ENCODE assay signal across 38 cellular contexts in the genomic region with DNA sequence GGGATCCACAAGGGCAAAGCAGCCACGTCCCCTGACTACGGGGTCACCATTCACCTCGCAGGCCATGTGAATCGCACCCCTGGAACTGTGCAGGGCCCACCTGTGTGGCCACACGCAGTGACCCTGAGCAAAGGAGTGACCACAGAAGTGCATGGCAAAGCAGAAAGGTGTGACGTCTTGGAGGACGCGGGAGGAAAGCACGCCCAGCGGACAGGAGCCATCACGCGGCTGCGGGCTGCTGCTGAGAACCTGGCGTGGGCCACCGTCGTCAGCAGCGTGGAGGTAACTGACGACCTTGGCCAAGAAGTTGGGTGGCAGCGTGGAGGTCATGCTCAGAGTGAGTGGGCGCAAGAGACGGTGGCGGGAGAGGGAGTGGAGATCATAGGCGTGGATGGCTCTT.
"Had no signal": no experiment of that assay in that cellular context is flagged by ENCODE, and none has a peak within 500 bp of the region (broad histone marks: within the 10 kb centered on the region; RNA-seq: fewer than 3 reads in every experiment).

No MANE protein-coding gene starts in this region.

- H3K4me3 Mint-ChIP-seq: activated B cell treated with CpG ODN at 0.5 μM for 24 hours; activated CD4-positive, alpha-beta memory T cell treated with anti-CD3 and anti-CD28 coated beads for 36 hours; activated CD4-positive, alpha-beta T cell treated with anti-CD3 and anti-CD28 coated beads, Interleukin-2, amount 10 ng/mL, durations not matched to agents 24 days and 14 days; activated CD8-positive, alpha-beta T cell treated with anti-CD3 and anti-CD28 coated beads for 36 hours; activated naive CD4-positive, alpha-beta T cell treated with anti-CD3 and anti-CD28 coated beads for 36 hours; activated naive CD8-positive, alpha-beta T cell treated with anti-CD3 and anti-CD28 coated beads for 36 hours; activated T-cell treated with anti-CD3 and anti-CD28 coated beads, Interleukin-2, amount 50 U/mL, for 4 hours; activated T-cell treated with anti-CD3 and anti-CD28 coated beads, Interleukin-2, amount 50 U/mL, for 72 hours; activated T-helper 1 cell treated with anti-CD3 and anti-CD28 coated beads, Interleukin-12 subunit alpha, Interleukin-12 subunit beta, Interleukin-2, Interleukin-4 antibody, amounts not matched to agents 30 ng/mL and 10 ng/mL and 1 ng/mL, durations not matched to agents 14 hours and 24 hours and 36 hours; activated T-helper 17 cell treated with anti-CD3 and anti-CD28 coated beads, Interleukin-2, amount 50 U/mL, for 72 hours; brain; central memory CD8-positive, alpha-beta T cell; T-helper 1 cell treated with Interleukin-12 subunit alpha and Interleukin-12 subunit beta and Interleukin-4 antibody, amounts not matched to agents 30 μg/mL and 1 μg/mL, for 36 hours; T-helper 2 cell treated with Interferon-gamma antibody and Interleukin-4, amounts not matched to agents 5 μg/mL and 100 μg/mL, for 36 hours had no signal

- DNase-seq: activated B cell treated with CpG ODN at 0.5 μM for 24 hours; activated CD4-positive, alpha-beta memory T cell treated with anti-CD3 and anti-CD28 coated beads for 36 hours; activated CD4-positive, alpha-beta T cell treated with anti-CD3 and anti-CD28 coated beads for 4 hours; activated CD4-positive, alpha-beta T cell treated with anti-CD3 and anti-CD28 coated beads, Interleukin-2, amount 10 ng/mL, durations not matched to agents 24 days and 14 days; activated CD4-positive, alpha-beta T cell treated with anti-CD3 and anti-CD28 coated beads, Interleukin-2, amount 50 U/mL, for 1 hour; activated CD4-positive, alpha-beta T cell treated with anti-CD3 and anti-CD28 coated beads, Interleukin-2, amount 50 U/mL, for 4 hours; activated CD4-positive, CD25-positive, alpha-beta regulatory T cell treated with anti-CD3 and anti-CD28 coated beads, Interleukin-2, amount 50 U/mL, for 72 hours; activated CD8-positive, alpha-beta memory T cell treated with anti-CD3 and anti-CD28 coated beads, Interleukin-2, amount 50 U/mL, for 4 hours; activated CD8-positive, alpha-beta T cell treated with anti-CD3 and anti-CD28 coated beads for 36 hours; activated effector memory CD4-positive, alpha-beta T cell treated with anti-CD3 and anti-CD28 coated beads, Interleukin-2, amount 50 U/mL, for 16 hours; activated gamma-delta T cell treated with Interleukin-2 at 50 U/mL for 16 hours; activated naive CD4-positive, alpha-beta T cell; activated naive CD4-positive, alpha-beta T cell treated with anti-CD3 and anti-CD28 coated beads for 36 hours; activated naive CD4-positive, alpha-beta T cell treated with anti-CD3 and anti-CD28 coated beads, Interleukin-2, amount 50 U/mL, for 16 hours; activated naive CD8-positive, alpha-beta T cell treated with anti-CD3 and anti-CD28 coated beads for 36 hours; activated T-cell treated with anti-CD3 and anti-CD28 coated beads for 4 hours; activated T-cell treated with anti-CD3 and anti-CD28 coated beads, Interleukin-2, amount 50 U/mL, for 1 hour; activated T-cell treated with anti-CD3 and anti-CD28 coated beads, Interleukin-2, amount 50 U/mL, for 4 hours; activated T-cell treated with anti-CD3 and anti-CD28 coated beads, Interleukin-2, amount 50 U/mL, for 72 hours; adrenal gland; amniotic stem cell; caudate nucleus; cerebellar nuclear complex; T-helper 1 cell; T-helper 2 cell; T-helper 9 cell had no signal

- H3K4me3 ChIP-seq: adrenal gland, ascending aorta, cardiac muscle cell had no signal

- H3K27me3 Mint-ChIP-seq: activated CD4-positive, alpha-beta T cell treated with anti-CD3 and anti-CD28 coated beads, Interleukin-2, amount 10 ng/mL, durations not matched to agents 24 days and 14 days; activated naive CD8-positive, alpha-beta T cell treated with anti-CD3 and anti-CD28 coated beads for 36 hours had no signal

- H3K36me3 ChIP-seq: adrenal gland, ascending aorta, cardiac muscle cell had no signal

- H3K9me3 Mint-ChIP-seq: activated B cell treated with CpG ODN at 0.5 μM for 24 hours; activated CD4-positive, alpha-beta memory T cell treated with anti-CD3 and anti-CD28 coated beads for 36 hours; activated CD4-positive, alpha-beta T cell treated with anti-CD3 and anti-CD28 coated beads, Interleukin-2, amount 10 ng/mL, durations not matched to agents 24 days and 14 days; activated CD8-positive, alpha-beta T cell treated with anti-CD3 and anti-CD28 coated beads for 36 hours; activated naive CD4-positive, alpha-beta T cell treated with anti-CD3 and anti-CD28 coated beads for 36 hours; activated naive CD4-positive, alpha-beta T cell treated with anti-CD3 and anti-CD28 coated beads, Interleukin-2, amount 50 U/mL, for 72 hours; activated naive CD8-positive, alpha-beta T cell treated with anti-CD3 and anti-CD28 coated beads for 36 hours; activated T-cell treated with anti-CD3 and anti-CD28 coated beads, Interleukin-2, amount 50 U/mL, for 4 hours; activated T-helper 1 cell treated with anti-CD3 and anti-CD28 coated beads, Interleukin-12 subunit alpha, Interleukin-12 subunit beta, Interleukin-2, Interleukin-4 antibody, amounts not matched to agents 30 ng/mL and 10 ng/mL and 1 ng/mL, durations not matched to agents 14 hours and 24 hours and 36 hours; activated T-helper 17 cell treated with anti-CD3 and anti-CD28 coated beads, Interleukin-2, amount 50 U/mL, for 72 hours; central memory CD8-positive, alpha-beta T cell; T-helper 1 cell treated with Interleukin-12 subunit alpha and Interleukin-12 subunit beta and Interleukin-4 antibody, amounts not matched to agents 30 μg/mL and 1 μg/mL, for 36 hours; T-helper 2 cell treated with Interferon-gamma antibody and Interleukin-4, amounts not matched to agents 5 μg/mL and 100 μg/mL, for 36 hours had no signal

- H3K4me1 ChIP-seq: adrenal gland, ascending aorta had no signal

- H3K36me3 Mint-ChIP-seq: activated CD4-positive, alpha-beta memory T cell treated with anti-CD3 and anti-CD28 coated beads for 36 hours; activated naive CD4-positive, alpha-beta T cell treated with anti-CD3 and anti-CD28 coated beads, Interleukin-2, amount 50 U/mL, for 72 hours; activated naive CD8-positive, alpha-beta T cell treated with anti-CD3 and anti-CD28 coated beads for 36 hours; brain had no signal

- H3K27ac ChIP-seq: adrenal gland, ascending aorta, cardiac muscle cell, VCaP had no signal

- H3K27ac Mint-ChIP-seq: activated B cell treated with CpG ODN at 0.5 μM for 24 hours; activated CD4-positive, alpha-beta memory T cell treated with anti-CD3 and anti-CD28 coated beads for 36 hours; activated CD4-positive, alpha-beta T cell treated with anti-CD3 and anti-CD28 coated beads, Interleukin-2, amount 10 ng/mL, durations not matched to agents 24 days and 14 days; activated CD8-positive, alpha-beta T cell treated with anti-CD3 and anti-CD28 coated beads for 36 hours; activated naive CD4-positive, alpha-beta T cell treated with anti-CD3 and anti-CD28 coated beads for 36 hours; activated naive CD4-positive, alpha-beta T cell treated with anti-CD3 and anti-CD28 coated beads, Interleukin-2, amount 50 U/mL, for 72 hours; activated naive CD8-positive, alpha-beta T cell treated with anti-CD3 and anti-CD28 coated beads for 36 hours; activated T-cell treated with anti-CD3 and anti-CD28 coated beads, Interleukin-2, amount 50 U/mL, for 72 hours; activated T-helper 1 cell treated with anti-CD3 and anti-CD28 coated beads, Interleukin-12 subunit alpha, Interleukin-12 subunit beta, Interleukin-2, Interleukin-4 antibody, amounts not matched to agents 30 ng/mL and 10 ng/mL and 1 ng/mL, durations not matched to agents 14 hours and 24 hours and 36 hours; activated T-helper 17 cell treated with anti-CD3 and anti-CD28 coated beads, Interleukin-2, amount 50 U/mL, for 72 hours; T-helper 1 cell treated with Interleukin-12 subunit alpha and Interleukin-12 subunit beta and Interleukin-4 antibody, amounts not matched to agents 30 μg/mL and 1 μg/mL, for 36 hours; T-helper 2 cell treated with Interferon-gamma antibody and Interleukin-4, amounts not matched to agents 5 μg/mL and 100 μg/mL, for 36 hours had no signal

- H3K4me1 Mint-ChIP-seq: activated B cell treated with CpG ODN at 0.5 μM for 24 hours; activated CD4-positive, alpha-beta T cell treated with anti-CD3 and anti-CD28 coated beads, Interleukin-2, amount 10 ng/mL, durations not matched to agents 24 days and 14 days; activated naive CD8-positive, alpha-beta T cell treated with anti-CD3 and anti-CD28 coated beads for 36 hours; activated T-helper 17 cell treated with anti-CD3 and anti-CD28 coated beads, Interleukin-2, amount 50 U/mL, for 72 hours; central memory CD8-positive, alpha-beta T cell had no signal

- H3K9me3 ChIP-seq: adrenal gland, ascending aorta had no signal

- ATAC-seq: activated CD8-positive, alpha-beta T cell treated with anti-CD3 and anti-CD28 coated beads for 36 hours; activated naive CD4-positive, alpha-beta T cell treated with anti-CD3 and anti-CD28 coated beads, Interleukin-2, amount 50 U/mL, for 72 hours; activated T-cell treated with anti-CD3 and anti-CD28 coated beads, Interleukin-2, amount 50 U/mL, for 4 hours; activated T-cell treated with anti-CD3 and anti-CD28 coated beads, Interleukin-2, amount 50 U/mL, for 72 hours; activated T-helper 17 cell treated with anti-CD3 and anti-CD28 coated beads, Interleukin-2, amount 50 U/mL, for 72 hours had no signal

- FAIRE-seq: bronchial epithelial cell, TTC549 had no signal

- H3K27me3 ChIP-seq: adrenal gland, ascending aorta, cardiac muscle cell had no signal
